13 cellular contexts compared by ENCODE assay signal in genomic region chr16:11315499-11315898, GRCh38. TPM values are rescaled to one million over a fixed set of nuclear protein-coding genes. Genes with fewer than 3 reads are reported as not detected.
DNase-seq lines count a peak whose midpoint lies in the region; ATAC-seq, FAIRE-seq and TF ChIP-seq lines count a peak whose summit lies in the region.
"Had no signal": no experiment of that assay in that cellular context is flagged by ENCODE, and none has a peak within 500 bp of the region (broad histone marks: within the 10 kb centered on the region; RNA-seq: fewer than 3 reads in every experiment).

No MANE protein-coding gene starts in this region.

- POLR2A ChIA-PET in HepG2 (lab: Yijun Ruan, JAX): no interaction called here

- H3K4me1 ChIP-seq in HepG2 (ENCODE audit: insufficient read depth, low read length) (peaks cover 59% of the 10 kb centered on the region), right lobe of liver (no peaks in the 10 kb centered on the region)

- no peak overlapping the region for H3K4me2 ChIP-seq in HepG2 (ENCODE audit: low read depth, low read length)

- no peak for TF ChIP-seq CTCF in HepG2 (CRISPR knock-in tag; IDR thresholded peaks at IDR 0.05)
- TF ChIP-seq CTCF in right lobe of liver (IDR thresholded peaks at IDR 0.05): no peak
- TF ChIP-seq CTCF in glutamatergic neuron (IDR thresholded peaks at IDR 0.05; ENCODE audit: partially characterized antibody, unreplicated experiment): no peak

- H3K9me3 Mint-ChIP-seq in glutamatergic neuron (ENCODE audit: unreplicated experiment): peaks cover under 1% of the 10 kb centered on the region
- H3K9me3 Mint-ChIP-seq: stimulated activated naive CD8-positive, alpha-beta T cell treated with anti-CD3 and anti-CD28 coated beads, Interleukin-15, amount 100 ng/mL, for 72 hours had no signal

- CTCF ChIA-PET in HepG2 (lab: Yijun Ruan, JAX; ENCODE audit: low intra/inter-chr PET ratio, low total read pairs): no interaction called here

- no peak for FAIRE-seq in HepG2 (lab: Jason Lieb, UNC)

- H3K27me3 ChIP-seq in HepG2 (ENCODE audit: control insufficient read depth in 1 of 2, insufficient read depth in 2 of 2, low read length in 2 of 2) (no peaks in the 10 kb centered on the region), right lobe of liver (no peaks in the 10 kb centered on the region)
- H3K27me3 ChIP-seq: colonic mucosa, heart left ventricle had no signal

- TF ChIP-seq POLR2A in HepG2 (IDR thresholded peaks at IDR 0.05; ENCODE audit: insufficient read depth in 1 of 2, low read depth in 2 of 2, low read length in 2 of 2) (no peak), right lobe of liver (IDR thresholded peaks at IDR 0.05) (no peak)

- H3K4me3 Mint-ChIP-seq in glutamatergic neuron (ENCODE audit: unreplicated experiment): no peak overlapping the region
- H3K4me3 Mint-ChIP-seq: stimulated activated naive CD8-positive, alpha-beta T cell treated with anti-CD3 and anti-CD28 coated beads, Interleukin-15, amount 100 ng/mL, for 72 hours had no signal

- H3K36me3 ChIP-seq in HepG2 (replicated peaks in 1 of 2; ENCODE audit: control insufficient read depth in 1 of 2, insufficient read depth in 2 of 2, low read length in 2 of 2) (no peaks in the 10 kb centered on the region), right lobe of liver (no peaks in the 10 kb centered on the region)
- H3K36me3 ChIP-seq: colonic mucosa, heart left ventricle had no signal

- H3K9ac ChIP-seq in HepG2 (ENCODE audit: insufficient read depth, low read depth, low read length): no peak overlapping the region

- peaks cover 5% of the 10 kb centered on the region for H3K27me3 Mint-ChIP-seq in glutamatergic neuron (ENCODE audit: unreplicated experiment)
- H3K27me3 Mint-ChIP-seq: naive B cell; stimulated activated naive CD8-positive, alpha-beta T cell treated with anti-CD3 and anti-CD28 coated beads, Interleukin-15, amount 100 ng/mL, for 72 hours had no signal

- no peak for TF ChIP-seq RAD21 in HepG2 (CRISPR knock-in tag; IDR thresholded peaks at IDR 0.05)

- no peak for ATAC-seq in HepG2
- no peak for ATAC-seq in right lobe of liver
- no peak for ATAC-seq in GM18867 (IDR thresholded peaks at IDR 0.05; ENCODE audit: unreplicated experiment)
- no peak for ATAC-seq in HG03469 (IDR thresholded peaks at IDR 0.05; ENCODE audit: unreplicated experiment)
- ATAC-seq: stimulated activated naive CD8-positive, alpha-beta T cell treated with anti-CD3 and anti-CD28 coated beads, Interleukin-15, amount 100 ng/mL, for 72 hours had no signal

- H3K4me3 ChIP-seq in HepG2 (replicated peaks in 1 of 3; ENCODE audit: insufficient read depth in 1 of 3, low read depth in 2 of 3, low read length in 3 of 3) (no peak overlapping the region), right lobe of liver (no peak overlapping the region)
- H3K4me3 ChIP-seq: colonic mucosa, heart left ventricle had no signal

- WGBS in HepG2 (ENCODE audit: low lambda C conversion rate): 88% methylated on average over 13 of the region's 13 CpGs
- WGBS in right lobe of liver (ENCODE audit: insufficient coverage, low coverage, low lambda C conversion rate, missing lambda C conversion rate): 50% methylated on average over 6 of the region's 13 CpGs

- no peaks in the 10 kb centered on the region for H3K79me2 ChIP-seq in HepG2 (ENCODE audit: insufficient read depth, low read length)

- no peak for TF ChIP-seq EP300 in HepG2 (IDR thresholded peaks at IDR 0.05; ENCODE audit: low read depth in 2 of 2, low read length in 2 of 2)
- TF ChIP-seq EP300 in HepG2 (CRISPR knock-in tag; IDR thresholded peaks at IDR 0.05; ENCODE audit: borderline replicate concordance): no peak

- H2AFZ ChIP-seq in HepG2 (ENCODE audit: low read length): no peak overlapping the region

- H4K20me1 ChIP-seq in HepG2 (ENCODE audit: insufficient read depth, low read length): no peaks in the 10 kb centered on the region

- intact Hi-C loops in HepG2 (cut with micrococcal nuclease; ENCODE audit: unreplicated experiment): no loop called here
- intact Hi-C loops in right lobe of liver (cut with DNase I): no loop called here

- H3K27ac ChIP-seq in HepG2 (ENCODE audit: extremely low read length, insufficient read depth, low read length) (no peak overlapping the region), right lobe of liver (no peak overlapping the region)
- H3K27ac ChIP-seq: colonic mucosa, heart left ventricle had no signal

- H3K4me1 Mint-ChIP-seq in glutamatergic neuron (ENCODE audit: low read depth, unreplicated experiment): peaks cover 2% of the 10 kb centered on the region

- DNase-seq in HepG2 (ENCODE audit: low spot score) (no peak), right lobe of liver (no peak), astrocyte of the hippocampus (ENCODE audit: low read depth, low spot score) (peak; percentile 93), islet precursor cell (peak; percentile 98), glutamatergic neuron (no peak), DMS 273 treated with DMSO at 0.1 percent for 48 hours (lab: John Stamatoyannopoulos, UW) (no peak)
- DNase-seq: colonic mucosa; heart left ventricle; naive B cell; NCI-H1436; stimulated activated naive CD8-positive, alpha-beta T cell treated with anti-CD3 and anti-CD28 coated beads, Interleukin-15, amount 100 ng/mL, for 72 hours had no signal

- no peaks in the 10 kb centered on the region for H3K36me3 Mint-ChIP-seq in glutamatergic neuron (ENCODE audit: unreplicated experiment)
- H3K36me3 Mint-ChIP-seq: naive B cell had no signal

- in situ Hi-C loops in HepG2 (cut with HindIII; ENCODE audit: extremely low pct_ligation_motif_present, low pct_unique_long_range_greater_than_20kb): no loop called here

- no TSS peak for BruUV-seq in HepG2 (replicated peaks; lab: Mats Ljungman, UMichigan)

- H3K9me3 ChIP-seq in HepG2 (ENCODE audit: low read length) (no peaks in the 10 kb centered on the region), right lobe of liver (no peaks in the 10 kb centered on the region)
- H3K9me3 ChIP-seq: colonic mucosa, heart left ventricle had no signal

- no peak overlapping the region for H3K27ac Mint-ChIP-seq in glutamatergic neuron (ENCODE audit: unreplicated experiment)

RNA-seq across cellular contexts. Expression of gene RMI2, which starts 29.8 kb away (rescaled TPM):
- total RNA-seq in HepG2 (2016; rRNA removed; fragmentation: Illumina TruSeq; extraction: Trizol) (55.7 and 65.3 TPM in 2 replicates), right lobe of liver (1 to 10 TPM in 3 of 6 experiments, under 1 TPM in 3; 0.37 to 2.9 (median 1.0) TPM), glutamatergic neuron (ENCODE audit: unreplicated experiment) (4.2 TPM)
- 8.6 and 11.0 TPM in 2 replicates for total RNA-seq in HepG2 (2016; cell fraction: cytosol; rRNA removed; fragmentation: Illumina TruSeq; extraction: Trizol; ENCODE audit: low read depth)
- 51.5 and 55.7 TPM in 2 replicates for total RNA-seq in HepG2 (2016; cell fraction: insoluble cytoplasmic fraction; rRNA removed; fragmentation: Illumina TruSeq; extraction: Trizol)
- 28.4 and 29.3 TPM in 2 replicates for total RNA-seq in HepG2 (2016; cell fraction: membrane; rRNA removed; fragmentation: Illumina TruSeq; extraction: Trizol)
- total RNA-seq in HepG2 (2016; cell fraction: nucleus; rRNA removed; fragmentation: Illumina TruSeq; extraction: Trizol): 23.6 and 25.7 TPM in 2 replicates
- polyA plus RNA-seq in HepG2 (2011; rRNA removed): 15.3 and 24.5 TPM in 2 replicates
- polyA plus RNA-seq in HepG2 (2011; cell fraction: cytosol; rRNA removed): 18.8 and 22.1 TPM in 2 replicates
- polyA plus RNA-seq in HepG2 (2011; cell fraction: nucleus; rRNA removed): 10.4 and 11.9 TPM in 2 replicates
- 19.5 and 50.3 TPM in 2 replicates for polyA plus RNA-seq in HepG2 (2012)
- polyA plus RNA-seq in HepG2 (2016; cell fraction: cytosol; fragmentation: Illumina TruSeq; extraction: Trizol; ENCODE audit: low read depth): 10.8 and 11.1 TPM in 2 replicates
- polyA plus RNA-seq in HepG2 (2016; cell fraction: insoluble cytoplasmic fraction; fragmentation: Illumina TruSeq; extraction: Trizol; ENCODE audit: low read depth): 90.6 and 102 TPM in 2 replicates
- 27.3 and 29.2 TPM in 2 replicates for polyA plus RNA-seq in HepG2 (2016; cell fraction: membrane; fragmentation: Illumina TruSeq; extraction: Trizol; ENCODE audit: low read depth)
- polyA plus RNA-seq in HepG2 (2016; cell fraction: nucleus; fragmentation: Illumina TruSeq; extraction: Trizol; ENCODE audit: insufficient read depth, low read depth): 54.0 and 54.7 TPM in 2 replicates
- polyA minus RNA-seq in HepG2 (2011; rRNA and poly(A)+ RNA removed; ENCODE audit: low replicate concordance): 9.1 and 22.0 TPM in 2 replicates
- 12.6 and 15.4 TPM in 2 replicates for polyA minus RNA-seq in HepG2 (2011; cell fraction: cytosol; rRNA and poly(A)+ RNA removed)
- polyA minus RNA-seq in HepG2 (2011; cell fraction: nucleus; rRNA and poly(A)+ RNA removed): 8.4 and 8.7 TPM in 2 replicates

RNA-seq across cellular contexts. Expression of gene PRM1, which starts 34.4 kb away (rescaled TPM):
- not detected in 2 replicates for total RNA-seq in HepG2 (2016; rRNA removed; fragmentation: Illumina TruSeq; extraction: Trizol)
- total RNA-seq in HepG2 (2016; cell fraction: cytosol; rRNA removed; fragmentation: Illumina TruSeq; extraction: Trizol; ENCODE audit: low read depth): not detected in 2 replicates
- total RNA-seq in HepG2 (2016; cell fraction: insoluble cytoplasmic fraction; rRNA removed; fragmentation: Illumina TruSeq; extraction: Trizol): not detected in 2 replicates
- not detected in 2 replicates for total RNA-seq in HepG2 (2016; cell fraction: membrane; rRNA removed; fragmentation: Illumina TruSeq; extraction: Trizol)
- not detected in 2 replicates for total RNA-seq in HepG2 (2016; cell fraction: nucleus; rRNA removed; fragmentation: Illumina TruSeq; extraction: Trizol)
- polyA plus RNA-seq in HepG2 (2011; rRNA removed): not detected in 2 replicates
- polyA plus RNA-seq in HepG2 (2011; cell fraction: cytosol; rRNA removed): 0.44 TPM in 1 of 2 replicates, not detected in the other
- not detected in 2 replicates for polyA plus RNA-seq in HepG2 (2011; cell fraction: nucleus; rRNA removed)
- not detected in 2 replicates for polyA plus RNA-seq in HepG2 (2012)
- not detected in 2 replicates for polyA plus RNA-seq in HepG2 (2016; cell fraction: cytosol; fragmentation: Illumina TruSeq; extraction: Trizol; ENCODE audit: low read depth)
- polyA plus RNA-seq in HepG2 (2016; cell fraction: insoluble cytoplasmic fraction; fragmentation: Illumina TruSeq; extraction: Trizol; ENCODE audit: low read depth): not detected in 2 replicates
- polyA plus RNA-seq in HepG2 (2016; cell fraction: membrane; fragmentation: Illumina TruSeq; extraction: Trizol; ENCODE audit: low read depth): not detected in 2 replicates
- not detected in 2 replicates for polyA plus RNA-seq in HepG2 (2016; cell fraction: nucleus; fragmentation: Illumina TruSeq; extraction: Trizol; ENCODE audit: insufficient read depth, low read depth)
- not detected in 2 replicates for polyA minus RNA-seq in HepG2 (2011; rRNA and poly(A)+ RNA removed; ENCODE audit: low replicate concordance)
- polyA minus RNA-seq in HepG2 (2011; cell fraction: cytosol; rRNA and poly(A)+ RNA removed): not detected in 2 replicates
- not detected in 2 replicates for polyA minus RNA-seq in HepG2 (2011; cell fraction: nucleus; rRNA and poly(A)+ RNA removed)
- not detected for total RNA-seq in right lobe of liver
- total RNA-seq in glutamatergic neuron (ENCODE audit: unreplicated experiment): not detected
- total RNA-seq: colonic mucosa, heart left ventricle had no signal
- polyA plus RNA-seq: heart left ventricle had no signal

RNA-seq across cellular contexts. Expression of gene PRM2, which starts 39.2 kb away (rescaled TPM):
- total RNA-seq in HepG2 (2016; rRNA removed; fragmentation: Illumina TruSeq; extraction: Trizol) (not detected in 2 replicates), right lobe of liver (not detected), glutamatergic neuron (ENCODE audit: unreplicated experiment) (not detected)
- total RNA-seq in HepG2 (2016; cell fraction: cytosol; rRNA removed; fragmentation: Illumina TruSeq; extraction: Trizol; ENCODE audit: low read depth): 0.61 TPM in 1 of 2 replicates, not detected in the other
- total RNA-seq in HepG2 (2016; cell fraction: insoluble cytoplasmic fraction; rRNA removed; fragmentation: Illumina TruSeq; extraction: Trizol): not detected in 2 replicates
- total RNA-seq in HepG2 (2016; cell fraction: membrane; rRNA removed; fragmentation: Illumina TruSeq; extraction: Trizol): 0.28 and 0.52 TPM in 2 replicates
- not detected in 2 replicates for total RNA-seq in HepG2 (2016; cell fraction: nucleus; rRNA removed; fragmentation: Illumina TruSeq; extraction: Trizol)
- polyA plus RNA-seq in HepG2 (2011; rRNA removed): 0.54 TPM in 1 of 2 replicates, not detected in the other
- polyA plus RNA-seq in HepG2 (2011; cell fraction: cytosol; rRNA removed): 0.19 and 0.26 TPM in 2 replicates
- polyA plus RNA-seq in HepG2 (2011; cell fraction: nucleus; rRNA removed): not detected in 2 replicates
- not detected in 2 replicates for polyA plus RNA-seq in HepG2 (2012)
- 1.6 and 2.0 TPM in 2 replicates for polyA plus RNA-seq in HepG2 (2016; cell fraction: cytosol; fragmentation: Illumina TruSeq; extraction: Trizol; ENCODE audit: low read depth)
- 0.56 TPM in 1 of 2 replicates, not detected in the other for polyA plus RNA-seq in HepG2 (2016; cell fraction: insoluble cytoplasmic fraction; fragmentation: Illumina TruSeq; extraction: Trizol; ENCODE audit: low read depth)
- 0.55 and 0.73 TPM in 2 replicates for polyA plus RNA-seq in HepG2 (2016; cell fraction: membrane; fragmentation: Illumina TruSeq; extraction: Trizol; ENCODE audit: low read depth)
- not detected in 2 replicates for polyA plus RNA-seq in HepG2 (2016; cell fraction: nucleus; fragmentation: Illumina TruSeq; extraction: Trizol; ENCODE audit: insufficient read depth, low read depth)
- polyA minus RNA-seq in HepG2 (2011; rRNA and poly(A)+ RNA removed; ENCODE audit: low replicate concordance): not detected in 2 replicates
- not detected in 2 replicates for polyA minus RNA-seq in HepG2 (2011; cell fraction: cytosol; rRNA and poly(A)+ RNA removed)
- polyA minus RNA-seq in HepG2 (2011; cell fraction: nucleus; rRNA and poly(A)+ RNA removed): not detected in 2 replicates
- total RNA-seq: colonic mucosa, heart left ventricle had no signal
- polyA plus RNA-seq: heart left ventricle had no signal

RNA-seq across cellular contexts. Expression of gene PRM3, which starts 42.1 kb away (rescaled TPM):
- total RNA-seq in HepG2 (2016; rRNA removed; fragmentation: Illumina TruSeq; extraction: Trizol): not detected in 2 replicates
- total RNA-seq in HepG2 (2016; cell fraction: cytosol; rRNA removed; fragmentation: Illumina TruSeq; extraction: Trizol; ENCODE audit: low read depth): not detected in 2 replicates
- total RNA-seq in HepG2 (2016; cell fraction: insoluble cytoplasmic fraction; rRNA removed; fragmentation: Illumina TruSeq; extraction: Trizol): not detected in 2 replicates
- total RNA-seq in HepG2 (2016; cell fraction: membrane; rRNA removed; fragmentation: Illumina TruSeq; extraction: Trizol): not detected in 2 replicates
- not detected in 2 replicates for total RNA-seq in HepG2 (2016; cell fraction: nucleus; rRNA removed; fragmentation: Illumina TruSeq; extraction: Trizol)
- not detected in 2 replicates for polyA plus RNA-seq in HepG2 (2011; rRNA removed)
- polyA plus RNA-seq in HepG2 (2011; cell fraction: cytosol; rRNA removed): not detected in 2 replicates
- polyA plus RNA-seq in HepG2 (2011; cell fraction: nucleus; rRNA removed): not detected in 2 replicates
- polyA plus RNA-seq in HepG2 (2012): not detected in 2 replicates
- not detected in 2 replicates for polyA plus RNA-seq in HepG2 (2016; cell fraction: cytosol; fragmentation: Illumina TruSeq; extraction: Trizol; ENCODE audit: low read depth)
- not detected in 2 replicates for polyA plus RNA-seq in HepG2 (2016; cell fraction: insoluble cytoplasmic fraction; fragmentation: Illumina TruSeq; extraction: Trizol; ENCODE audit: low read depth)
- polyA plus RNA-seq in HepG2 (2016; cell fraction: membrane; fragmentation: Illumina TruSeq; extraction: Trizol; ENCODE audit: low read depth): not detected in 2 replicates
- polyA plus RNA-seq in HepG2 (2016; cell fraction: nucleus; fragmentation: Illumina TruSeq; extraction: Trizol; ENCODE audit: insufficient read depth, low read depth): not detected in 2 replicates
- polyA minus RNA-seq in HepG2 (2011; rRNA and poly(A)+ RNA removed; ENCODE audit: low replicate concordance): not detected in 2 replicates
- polyA minus RNA-seq in HepG2 (2011; cell fraction: cytosol; rRNA and poly(A)+ RNA removed): not detected in 2 replicates
- 2.8 TPM in 1 of 2 replicates, not detected in the other for polyA minus RNA-seq in HepG2 (2011; cell fraction: nucleus; rRNA and poly(A)+ RNA removed)
- not detected for total RNA-seq in right lobe of liver
- total RNA-seq in glutamatergic neuron (ENCODE audit: unreplicated experiment): not detected
- total RNA-seq: colonic mucosa, heart left ventricle had no signal
- polyA plus RNA-seq: heart left ventricle had no signal

RNA-seq across cellular contexts. Expression of gene TNP2, which starts 46.4 kb away (rescaled TPM):
- total RNA-seq in HepG2 (2016; rRNA removed; fragmentation: Illumina TruSeq; extraction: Trizol) (not detected in 2 replicates), right lobe of liver (not detected), glutamatergic neuron (ENCODE audit: unreplicated experiment) (not detected)
- total RNA-seq in HepG2 (2016; cell fraction: cytosol; rRNA removed; fragmentation: Illumina TruSeq; extraction: Trizol; ENCODE audit: low read depth): not detected in 2 replicates
- total RNA-seq in HepG2 (2016; cell fraction: insoluble cytoplasmic fraction; rRNA removed; fragmentation: Illumina TruSeq; extraction: Trizol): not detected in 2 replicates
- total RNA-seq in HepG2 (2016; cell fraction: membrane; rRNA removed; fragmentation: Illumina TruSeq; extraction: Trizol): not detected in 2 replicates
- not detected in 2 replicates for total RNA-seq in HepG2 (2016; cell fraction: nucleus; rRNA removed; fragmentation: Illumina TruSeq; extraction: Trizol)
- not detected in 2 replicates for polyA plus RNA-seq in HepG2 (2011; rRNA removed)
- not detected in 2 replicates for polyA plus RNA-seq in HepG2 (2011; cell fraction: cytosol; rRNA removed)
- polyA plus RNA-seq in HepG2 (2011; cell fraction: nucleus; rRNA removed): not detected in 2 replicates
- polyA plus RNA-seq in HepG2 (2012): not detected in 2 replicates
- polyA plus RNA-seq in HepG2 (2016; cell fraction: cytosol; fragmentation: Illumina TruSeq; extraction: Trizol; ENCODE audit: low read depth): not detected in 2 replicates
- not detected in 2 replicates for polyA plus RNA-seq in HepG2 (2016; cell fraction: insoluble cytoplasmic fraction; fragmentation: Illumina TruSeq; extraction: Trizol; ENCODE audit: low read depth)
- polyA plus RNA-seq in HepG2 (2016; cell fraction: membrane; fragmentation: Illumina TruSeq; extraction: Trizol; ENCODE audit: low read depth): not detected in 2 replicates
- polyA plus RNA-seq in HepG2 (2016; cell fraction: nucleus; fragmentation: Illumina TruSeq; extraction: Trizol; ENCODE audit: insufficient read depth, low read depth): not detected in 2 replicates
- polyA minus RNA-seq in HepG2 (2011; rRNA and poly(A)+ RNA removed; ENCODE audit: low replicate concordance): not detected in 2 replicates
- not detected in 2 replicates for polyA minus RNA-seq in HepG2 (2011; cell fraction: cytosol; rRNA and poly(A)+ RNA removed)
- polyA minus RNA-seq in HepG2 (2011; cell fraction: nucleus; rRNA and poly(A)+ RNA removed): not detected in 2 replicates
- total RNA-seq: colonic mucosa, heart left ventricle had no signal
- polyA plus RNA-seq: heart left ventricle had no signal

Comparison
In these comparisons a context has a peak if more than half of its experiments do, and no peak if none do; other contexts are left out.
1. DNase-seq: peak in astrocyte of the hippocampus (single experiment) and islet precursor cell (single experiment); none in HepG2 (single experiment), right lobe of liver (0 of 3), glutamatergic neuron (single experiment) and DMS 273 treated with DMSO at 0.1 percent for 48 hours (single experiment).